8 cellular contexts compared by ENCODE assay signal in the genomic region with DNA sequence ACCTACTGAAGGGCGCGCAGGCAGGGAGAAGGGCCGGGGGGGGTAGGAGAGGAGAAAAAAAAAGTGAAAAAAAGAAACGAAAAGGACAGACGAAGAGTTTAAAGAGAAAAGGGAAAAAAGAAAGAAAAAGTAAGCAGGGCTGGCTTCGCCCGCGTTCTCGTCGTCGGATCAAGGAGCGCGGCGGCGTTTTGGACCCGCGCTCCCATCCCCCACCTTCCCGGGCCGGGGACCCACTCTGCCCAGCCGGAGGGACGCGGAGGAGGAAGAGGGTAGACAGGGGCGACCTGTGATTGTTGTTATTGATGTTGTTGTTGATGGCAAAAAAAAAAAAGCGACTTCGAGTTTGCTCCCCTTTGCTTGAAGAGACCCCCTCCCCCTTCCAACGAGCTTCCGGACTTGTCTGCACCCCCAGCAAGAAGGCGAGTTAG. TPM values are rescaled to one million over a fixed set of nuclear protein-coding genes. Genes with fewer than 3 reads are reported as not detected.
DNase-seq lines count a peak whose midpoint lies in the region; ATAC-seq and TF ChIP-seq lines count a peak whose summit lies in the region.

No MANE protein-coding gene starts in this region.

- no peaks in the 10 kb centered on the region; the same call in 1 of the 2 replicates for H3K27me3 Mint-ChIP-seq in WTC11 (ENCODE audit: low read depth)

- H3K27me3 ChIP-seq in heart left ventricle (no peaks in the 10 kb centered on the region), iPS DF 6.9 (ENCODE audit: control insufficient read depth, insufficient read depth, low read length) (no peaks in the 10 kb centered on the region)

- H3K4me3 ChIP-seq in heart left ventricle, result peak overlapping the region; percentile 49 to 93 (median 79)
- peak overlapping the region; percentile 83 for H3K4me3 ChIP-seq in iPS DF 6.9 (ENCODE audit: low read length)

- H3K9me3 ChIP-seq in heart left ventricle, result no peaks in the 10 kb centered on the region
- H3K9me3 ChIP-seq in iPS DF 6.9 (ENCODE audit: control insufficient read depth, insufficient read depth, low read length), result no peaks in the 10 kb centered on the region

- H3K4me1 Mint-ChIP-seq in WTC11, result peaks cover 26% of the 10 kb centered on the region

- H3K27ac Mint-ChIP-seq in WTC11, result peak overlapping the region; percentile 98

- CTCF ChIA-PET in WTC11 (lab: Charles Lee), result interaction anchor here (0.6 to 1.7 kb wide), 6 partner anchors 8 to 1141 kb away, joined by 3 to 7 read pairs (median 4); no protein-coding TSS in a partner anchor

- H3K27ac ChIP-seq in heart left ventricle, result peak overlapping the region; percentile 74 to 92 (median 90)
- no peak overlapping the region for H3K27ac ChIP-seq in iPS DF 6.9 (ENCODE audit: low read length)

- H3K9me3 Mint-ChIP-seq in WTC11, result no peaks in the 10 kb centered on the region

- intact Hi-C loops in heart left ventricle (cut with DNase I), result loop anchor here (2.0 to 10.0 kb wide), 24 partner anchors 66 to 1849 kb away; no protein-coding TSS in a partner anchor
- intact Hi-C loops in cardiac septum (cut with DNase I), result loop anchor here (2.0 to 5.0 kb wide), 6 partner anchors 71 to 1231 kb away; no protein-coding TSS in a partner anchor

- no peak for TF ChIP-seq CTCF in heart left ventricle (IDR thresholded peaks at IDR 0.05)
- TF ChIP-seq CTCF in WTC11 (IDR thresholded peaks at IDR 0.05), result no peak

- peaks cover 40% of the 10 kb centered on the region for H3K36me3 Mint-ChIP-seq in WTC11

- 0 to 1% (median 0%) methylated on average over 28 of the region's 28 CpGs for WGBS in heart left ventricle, 4 donors
- WGBS in iPS DF 6.9 (ENCODE audit: insufficient coverage, insufficient read length), result no CpG with 5 or more reads among the region's 28 CpGs

- H3K4me3 Mint-ChIP-seq in WTC11, result peak overlapping the region; percentile 97

- H3K36me3 ChIP-seq in heart left ventricle (no peaks in the 10 kb centered on the region), iPS DF 6.9 (ENCODE audit: control insufficient read depth, insufficient read depth, low read length) (peaks cover 10% of the 10 kb centered on the region; the same call in 1 of the 2 replicates)

- no peak for TF ChIP-seq POLR2A in heart left ventricle (IDR thresholded peaks at IDR 0.05)

- POLR2A ChIA-PET in WTC11 (lab: Charles Lee), result interaction anchor here (1.2 to 4.7 kb wide), 3 partner anchors 8 to 69 kb away, joined by 3 to 81 read pairs (median 8); no protein-coding TSS in a partner anchor

- peak in 3 of 5 donors; percentile 24 to 37 (median 37) for DNase-seq in heart left ventricle
- DNase-seq in cardiac septum (ENCODE audit: low spot score), result no peak
- DNase-seq in WTC11 (ENCODE audit: low spot score), result no peak
- no peak for DNase-seq in iPS DF 6.9 (ENCODE audit: low read depth, low spot score)
- DNase-seq in stimulated activated CD8-positive, alpha-beta memory T cell treated with anti-CD3 and anti-CD28 coated beads, Interleukin-4, amount 100 ng/mL, for 48 hours, result peak; percentile 32

- ATAC-seq in heart left ventricle (no peak), WTC11 (no peak), GM18858 (IDR thresholded peaks at IDR 0.05; ENCODE audit: unreplicated experiment) (no peak), HG03025 (IDR thresholded peaks at IDR 0.05; ENCODE audit: low FRiP score, unreplicated experiment) (no peak), HG03108 (IDR thresholded peaks at IDR 0.05; ENCODE audit: unreplicated experiment) (no peak)

- H3K4me1 ChIP-seq in heart left ventricle (peaks cover 0 to 31% (median 22%) of the 10 kb centered on the region in 12 donors), iPS DF 6.9 (ENCODE audit: control insufficient read depth, insufficient read depth, low read length) (no peaks in the 10 kb centered on the region)

TF ChIP-seq in WTC11, 78 proteins besides CTCF, POLR2A, EP300 and RAD21:
- TF ChIP-seq, protein P1, sequence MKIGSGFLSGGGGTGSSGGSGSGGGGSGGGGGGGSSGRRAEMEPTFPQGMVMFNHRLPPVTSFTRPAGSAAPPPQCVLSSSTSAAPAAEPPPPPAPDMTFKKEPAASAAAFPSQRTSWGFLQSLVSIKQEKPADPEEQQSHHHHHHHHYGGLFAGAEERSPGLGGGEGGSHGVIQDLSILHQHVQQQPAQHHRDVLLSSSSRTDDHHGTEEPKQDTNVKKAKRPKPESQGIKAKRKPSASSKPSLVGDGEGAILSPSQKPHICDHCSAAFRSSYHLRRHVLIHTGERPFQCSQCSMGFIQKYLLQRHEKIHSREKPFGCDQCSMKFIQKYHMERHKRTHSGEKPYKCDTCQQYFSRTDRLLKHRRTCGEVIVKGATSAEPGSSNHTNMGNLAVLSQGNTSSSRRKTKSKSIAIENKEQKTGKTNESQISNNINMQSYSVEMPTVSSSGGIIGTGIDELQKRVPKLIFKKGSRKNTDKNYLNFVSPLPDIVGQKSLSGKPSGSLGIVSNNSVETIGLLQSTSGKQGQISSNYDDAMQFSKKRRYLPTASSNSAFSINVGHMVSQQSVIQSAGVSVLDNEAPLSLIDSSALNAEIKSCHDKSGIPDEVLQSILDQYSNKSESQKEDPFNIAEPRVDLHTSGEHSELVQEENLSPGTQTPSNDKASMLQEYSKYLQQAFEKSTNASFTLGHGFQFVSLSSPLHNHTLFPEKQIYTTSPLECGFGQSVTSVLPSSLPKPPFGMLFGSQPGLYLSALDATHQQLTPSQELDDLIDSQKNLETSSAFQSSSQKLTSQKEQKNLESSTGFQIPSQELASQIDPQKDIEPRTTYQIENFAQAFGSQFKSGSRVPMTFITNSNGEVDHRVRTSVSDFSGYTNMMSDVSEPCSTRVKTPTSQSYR (CRISPR knock-in tag; IDR thresholded peaks at IDR 0.05), result peak; percentile 12; the same call in 1 of the 2 replicates
- no peak for TF ChIP-seq ETV6 (CRISPR knock-in tag; IDR thresholded peaks at IDR 0.05)

RNA-seq across cellular contexts. Expression of gene SOX4, which starts 2.4 kb away (rescaled TPM):
- total RNA-seq in heart left ventricle, result 10 to 100 TPM in 4 of 9 donors, 1 to 10 TPM in 5; 1.9 to 20.3 (median 8.0) TPM
- polyA plus RNA-seq in heart left ventricle, result 1 to 10 TPM; 2.7 to 4.1 TPM
- total RNA-seq in cardiac septum, result 9.8 TPM
- 167 to 182 TPM (median 169 TPM) in 3 replicates for total RNA-seq in WTC11 (2021)

Comparison
In these comparisons a context has a peak if more than half of its experiments do, and no peak if none do; other contexts are left out.
1. DNase-seq: peak in heart left ventricle (3 of 5) and stimulated activated CD8-positive, alpha-beta memory T cell treated with anti-CD3 and anti-CD28 coated beads, Interleukin-4, amount 100 ng/mL, for 48 hours (single experiment); none in cardiac septum (single experiment), WTC11 (single experiment) and iPS DF 6.9 (single experiment).